8 cellular contexts compared by ENCODE assay signal in genomic region chr6:31701666-31702420, GRCh38. TPM values are rescaled to one million over a fixed set of nuclear protein-coding genes. Genes with fewer than 3 reads are reported as not detected.
DNase-seq lines count a peak whose midpoint lies in the region; ATAC-seq and TF ChIP-seq lines count a peak whose summit lies in the region.

No MANE protein-coding gene starts in this region.

- in situ Hi-C loops in brain microvascular endothelial cell (cut with HindIII; ENCODE audit: low pct_ligation_motif_present, low sequenced_read_pairs) (no loop called here), transverse colon (cut with MboI; ENCODE audit: low pct_ligation_motif_present in 1 of 4, low pct_unique_long_range_greater_than_20kb in 1 of 4, low sequenced_read_pairs in 3 of 4) (no loop called here)

- WGBS in right lobe of liver (ENCODE audit: insufficient coverage, low coverage, low lambda C conversion rate, missing lambda C conversion rate): 3% methylated on average over 4 of the region's 8 CpGs
- 0 to 17% methylated on average over 5 to 8 of the region's 8 CpGs for WGBS in transverse colon (ENCODE audit: low coverage in 1 of 2), 2 donors

- peaks cover 7% of the 10 kb centered on the region for H3K36me3 ChIP-seq in brain microvascular endothelial cell (replicated peaks)
- peaks cover 0 to 21% (median 2%) of the 10 kb centered on the region in 4 donors for H3K36me3 ChIP-seq in right lobe of liver
- peaks cover 0 to 6% (median 3%) of the 10 kb centered on the region in 4 donors for H3K36me3 ChIP-seq in transverse colon

- intact Hi-C loops in right lobe of liver (cut with DNase I): no loop called here
- intact Hi-C loops in transverse colon (cut with DNase I; ENCODE audit: low total_unique reads): no loop called here

- peak overlapping the region; percentile 92 for H3K4me3 ChIP-seq in brain microvascular endothelial cell (ENCODE audit: low read depth, low read length)
- peak overlapping the region; percentile 71 to 80 (median 77) for H3K4me3 ChIP-seq in right lobe of liver
- peak overlapping the region; percentile 66 to 99 (median 91) for H3K4me3 ChIP-seq in transverse colon

- H3K9me3 ChIP-seq in right lobe of liver: no peaks in the 10 kb centered on the region
- H3K9me3 ChIP-seq in transverse colon: no peaks in the 10 kb centered on the region

- ATAC-seq in right lobe of liver (peak in 2 of 4 donors; percentile 15 to 24), HG03565 (IDR thresholded peaks at IDR 0.05; ENCODE audit: unreplicated experiment) (no peak)

- TF ChIP-seq POLR2A in right lobe of liver (IDR thresholded peaks at IDR 0.05) (no peak), transverse colon (IDR thresholded peaks at IDR 0.05) (no peak)

- no peaks in the 10 kb centered on the region for H3K27me3 ChIP-seq in brain microvascular endothelial cell (replicated peaks)
- H3K27me3 ChIP-seq in right lobe of liver: no peaks in the 10 kb centered on the region
- no peaks in the 10 kb centered on the region for H3K27me3 ChIP-seq in transverse colon

- H3K27ac ChIP-seq in brain microvascular endothelial cell: no peak overlapping the region
- H3K27ac ChIP-seq in right lobe of liver: peak overlapping the region; percentile 95 to 98 (median 97)
- H3K27ac ChIP-seq in transverse colon: peak overlapping the region; percentile 98 to 100 (median 99)

- TF ChIP-seq CTCF in brain microvascular endothelial cell (IDR thresholded peaks at IDR 0.05; ENCODE audit: low read depth, low read length, missing control alignments): no peak
- TF ChIP-seq CTCF in right lobe of liver (IDR thresholded peaks at IDR 0.05): no peak
- TF ChIP-seq CTCF in transverse colon (IDR thresholded peaks at IDR 0.05): no peak

- peak; percentile 65 for DNase-seq in DMS79 (lab: John Stamatoyannopoulos, UW)
- peak; percentile 27 for DNase-seq in NCI-H2029 (lab: John Stamatoyannopoulos, UW)
- DNase-seq in brain microvascular endothelial cell: peak; percentile 19
- DNase-seq in right lobe of liver: peak; percentile 58 to 76 (median 69)
- no peak for DNase-seq in transverse colon
- no peak for DNase-seq in iPS-NIHi7 (ENCODE audit: extremely low spot score)
- DNase-seq in OCI-M2 (lab: John Stamatoyannopoulos, UW; ENCODE audit: unreplicated experiment): no peak

- H3K4me1 ChIP-seq in right lobe of liver (peaks cover 0 to 21% (median 11%) of the 10 kb centered on the region in 4 donors), transverse colon (peaks cover 17 to 27% (median 21%) of the 10 kb centered on the region in 4 donors)

- no peak for TF ChIP-seq EP300 in transverse colon (IDR thresholded peaks at IDR 0.05; ENCODE audit: low read depth)

RNA-seq across cellular contexts. Expression of gene ABHD16A, which starts 1.3 kb away (rescaled TPM):
- total RNA-seq in right lobe of liver (10 to 100 TPM; 29.7 to 34.8 (median 31.2) TPM), transverse colon (10 to 100 TPM; 45.4 to 72.8 (median 67.4) TPM)

RNA-seq across cellular contexts. Expression of gene LY6G6F, which starts 4.8 kb away (rescaled TPM):
- total RNA-seq in right lobe of liver (not detected), transverse colon (not detected)

RNA-seq across cellular contexts. Expression of gene LY6G6D, which starts 13.3 kb away (rescaled TPM):
- total RNA-seq in right lobe of liver (not detected), transverse colon (not detected)

RNA-seq across cellular contexts. Expression of gene LY6G6C, which starts 19.7 kb away (rescaled TPM):
- total RNA-seq in right lobe of liver: not detected
- not detected for total RNA-seq in transverse colon

RNA-seq across cellular contexts. Expression of gene LY6G5C, which starts 21.0 kb away (rescaled TPM):
- 1 to 10 TPM in 3 of 6 experiments, under 1 TPM in 3; 0.68 to 1.6 (median 1.2) TPM for total RNA-seq in right lobe of liver
- total RNA-seq in transverse colon: 1 to 10 TPM in 1 of 4 donors, under 1 TPM in 1, not detected in 2; 0.95 to 2.2 TPM

Comparison
In these comparisons a context has a peak if more than half of its experiments do, and no peak if none do; other contexts are left out.
1. DNase-seq: peak in DMS79 (single experiment), NCI-H2029 (single experiment), brain microvascular endothelial cell (single experiment) and right lobe of liver (3 of 3); none in transverse colon (single experiment), iPS-NIHi7 (single experiment) and OCI-M2 (single experiment).
2. Peak in every context shown above with its lines, with median percentiles within 50 percentile points of each other: H3K4me3 ChIP-seq.